Comparison of ENCODE assay signal across 22 cellular contexts in genomic region chr10:45500798-45501197, GRCh38.
DNase-seq lines count a peak whose midpoint lies in the region; ATAC-seq, FAIRE-seq and TF ChIP-seq lines count a peak whose summit lies in the region.
"Had no signal": no experiment of that assay in that cellular context is flagged by ENCODE, and none has a peak within 500 bp of the region (broad histone marks: within the 10 kb centered on the region; RNA-seq: fewer than 3 reads in every experiment).

No MANE protein-coding gene starts in this region.

- TF ChIP-seq POLR2A in HepG2 (IDR thresholded peaks at IDR 0.05; ENCODE audit: insufficient read depth in 1 of 2, low read depth in 2 of 2, low read length in 2 of 2), result no peak
- no peak for TF ChIP-seq POLR2A in right lobe of liver (IDR thresholded peaks at IDR 0.05)

- CTCF ChIA-PET in HepG2 (lab: Yijun Ruan, JAX; ENCODE audit: low intra/inter-chr PET ratio, low total read pairs), result no interaction called here

- no peak overlapping the region for H3K4me3 Mint-ChIP-seq in T-helper 17 cell
- H3K4me3 Mint-ChIP-seq: CD14-positive monocyte; CD4-positive, CD25-positive, alpha-beta regulatory T cell; CD8-positive, alpha-beta T cell had no signal

- H2AFZ ChIP-seq in HepG2 (ENCODE audit: low read length), result no peak overlapping the region

- H3K79me2 ChIP-seq in HepG2 (ENCODE audit: insufficient read depth, low read length), result no peaks in the 10 kb centered on the region

- H3K36me3 ChIP-seq in HepG2 (replicated peaks in 1 of 2; ENCODE audit: control insufficient read depth in 1 of 2, insufficient read depth in 2 of 2, low read length in 2 of 2), result no peaks in the 10 kb centered on the region
- H3K36me3 ChIP-seq in right lobe of liver, result no peaks in the 10 kb centered on the region
- H3K36me3 ChIP-seq: BE2C, BLaER1 had no signal

- H3K27ac Mint-ChIP-seq in T-helper 17 cell, result peak overlapping the region; percentile 56
- H3K27ac Mint-ChIP-seq: CD14-positive monocyte; CD4-positive, CD25-positive, alpha-beta regulatory T cell; CD8-positive, alpha-beta T cell had no signal

- H3K27ac ChIP-seq in HepG2 (ENCODE audit: extremely low read length, insufficient read depth, low read length), result no peak overlapping the region
- H3K27ac ChIP-seq in right lobe of liver, result no peak overlapping the region
- H3K27ac ChIP-seq: 22Rv1, BLaER1 had no signal

- H3K9me3 ChIP-seq in HepG2 (ENCODE audit: low read length) (peaks cover 2% of the 10 kb centered on the region), right lobe of liver (peaks cover 0 to 2% (median 0%) of the 10 kb centered on the region in 4 donors), T-helper 17 cell (ENCODE audit: control insufficient read depth, low read length, poor library complexity, severe bottlenecking) (no peaks in the 10 kb centered on the region)
- H3K9me3 ChIP-seq: BE2C had no signal

- WGBS in HepG2 (ENCODE audit: low lambda C conversion rate), result 95% methylated on average over 1 of the region's 1 CpG
- WGBS in right lobe of liver (ENCODE audit: insufficient coverage, low coverage, low lambda C conversion rate, missing lambda C conversion rate), result 82% methylated on average over 1 of the region's 1 CpG

- POLR2A ChIA-PET in HepG2 (lab: Yijun Ruan, JAX), result no interaction called here

- TF ChIP-seq RAD21 in HepG2 (CRISPR knock-in tag; IDR thresholded peaks at IDR 0.05), result no peak

- TF ChIP-seq EP300 in HepG2 (IDR thresholded peaks at IDR 0.05; ENCODE audit: low read depth in 2 of 2, low read length in 2 of 2), result no peak
- TF ChIP-seq EP300 in HepG2 (CRISPR knock-in tag; IDR thresholded peaks at IDR 0.05; ENCODE audit: borderline replicate concordance), result no peak

- peaks cover 13% of the 10 kb centered on the region for H3K4me1 Mint-ChIP-seq in T-helper 17 cell

- TF ChIP-seq CTCF in HepG2 (CRISPR knock-in tag; IDR thresholded peaks at IDR 0.05) (no peak), right lobe of liver (IDR thresholded peaks at IDR 0.05) (no peak), GM13977 (IDR thresholded peaks at IDR 0.05; ENCODE audit: extremely low read depth, insufficient read depth, missing control alignments) (no peak)

- DNase-seq in HepG2 (ENCODE audit: low spot score) (no peak), right lobe of liver (no peak), T-helper 17 cell (no peak), GM13977 (ENCODE audit: low spot score) (no peak)
- DNase-seq: ACHN; BE2C; C1 segment of cervical spinal cord; Caco-2; Calu3; CD4-positive, CD25-positive, alpha-beta regulatory T cell; CD8-positive, alpha-beta T cell; DMS79 treated with DMSO at 0.1 percent for 48 hours; GF-D8 had no signal

- intact Hi-C loops in HepG2 (cut with micrococcal nuclease; ENCODE audit: unreplicated experiment), result loop anchor here (5.0 kb wide), 1 partner anchor 97 kb away; no protein-coding TSS in a partner anchor
- intact Hi-C loops in right lobe of liver (cut with DNase I), result no loop called here

- BruUV-seq in HepG2 (replicated peaks; lab: Mats Ljungman, UMichigan), result no TSS peak

- H3K36me3 Mint-ChIP-seq in T-helper 17 cell (ENCODE audit: low read depth), result peaks cover 5% of the 10 kb centered on the region

- FAIRE-seq in HepG2 (lab: Jason Lieb, UNC), result no peak
- FAIRE-seq: D721Med, G401.6, GM12891, GM18507, GM19239 had no signal

- H3K27me3 Mint-ChIP-seq in T-helper 17 cell, result no peaks in the 10 kb centered on the region
- H3K27me3 Mint-ChIP-seq: CD4-positive, CD25-positive, alpha-beta regulatory T cell had no signal

- no peak overlapping the region for H3K4me2 ChIP-seq in HepG2 (ENCODE audit: low read depth, low read length)
- H3K4me2 ChIP-seq: BLaER1 had no signal

- H4K20me1 ChIP-seq in HepG2 (ENCODE audit: insufficient read depth, low read length), result no peaks in the 10 kb centered on the region
- H4K20me1 ChIP-seq: BLaER1 had no signal

- H3K27me3 ChIP-seq in HepG2 (ENCODE audit: control insufficient read depth in 1 of 2, insufficient read depth in 2 of 2, low read length in 2 of 2) (no peaks in the 10 kb centered on the region), right lobe of liver (no peaks in the 10 kb centered on the region)
- H3K27me3 ChIP-seq: BE2C, BLaER1 had no signal

- H3K4me1 ChIP-seq in HepG2 (ENCODE audit: insufficient read depth, low read length) (peaks cover 23% of the 10 kb centered on the region), right lobe of liver (peaks cover 0 to 11% (median 0%) of the 10 kb centered on the region in 4 donors)
- H3K4me1 ChIP-seq: BLaER1, Caco-2 had no signal

- H3K4me3 ChIP-seq in HepG2 (replicated peaks in 1 of 3; ENCODE audit: insufficient read depth in 1 of 3, low read depth in 2 of 3, low read length in 3 of 3) (no peak overlapping the region), right lobe of liver (no peak overlapping the region)
- H3K4me3 ChIP-seq: BLaER1 had no signal

- in situ Hi-C loops in HepG2 (cut with HindIII; ENCODE audit: extremely low pct_ligation_motif_present, low pct_unique_long_range_greater_than_20kb) (no loop called here), GM13977 (cut with MboI; ENCODE audit: low pct_unique_long_range_greater_than_20kb, low sequenced_read_pairs, unreplicated experiment) (no loop called here)

- H3K9ac ChIP-seq in HepG2 (ENCODE audit: insufficient read depth, low read depth, low read length), result no peak overlapping the region
- H3K9ac ChIP-seq: BLaER1 had no signal

- no peak for ATAC-seq in HepG2
- no peak for ATAC-seq in right lobe of liver
- no peak for ATAC-seq in T-helper 17 cell
- ATAC-seq in GM18873 (IDR thresholded peaks at IDR 0.05; ENCODE audit: low FRiP score, unreplicated experiment), result no peak
- ATAC-seq: CD8-positive, alpha-beta T cell had no signal

TF ChIP-seq in HepG2, 621 proteins besides CTCF, POLR2A, EP300 and RAD21:
- no peak for TF ChIP-seq ZUFSP (CRISPR knock-in tag; IDR thresholded peaks at IDR 0.05; ENCODE audit: borderline replicate concordance)
- TF ChIP-seq MAFF (IDR thresholded peaks at IDR 0.05; ENCODE audit: low read depth, low read length), result peak; percentile 67
- TF ChIP-seq MAFK (conservative IDR thresholded peaks at IDR 0.05 in 1 of 2, IDR thresholded peaks at IDR 0.05 in 1 of 2; ENCODE audit: low read length in 2 of 2), result peak; percentile 77 to 83
